15 cellular contexts compared by ENCODE assay signal in genomic region chr2:216112926-216113325, GRCh38. TPM values are rescaled to one million over a fixed set of nuclear protein-coding genes. Genes with fewer than 3 reads are reported as not detected.
A peak's percentile ranks its signal among the peaks of the same experiment; 100 is the strongest.
DNase-seq lines count a peak whose midpoint lies in the region; ATAC-seq and TF ChIP-seq lines count a peak whose summit lies in the region.
"Had no signal": no experiment of that assay in that cellular context is flagged by ENCODE, and none has a peak within 500 bp of the region (broad histone marks: within the 10 kb centered on the region; RNA-seq: fewer than 3 reads in every experiment).

No MANE protein-coding gene starts in this region.

- H3K18ac ChIP-seq in H9 (ENCODE audit: insufficient read length, low read depth, low read length) = no peak overlapping the region

- no peak overlapping the region for H2BK20ac ChIP-seq in H9 (ENCODE audit: low read depth, low read length, poor library complexity, severe bottlenecking)

- DNase-seq in T-helper 2 cell treated with Interferon-gamma antibody and Interleukin-4, amounts not matched to agents 5 μg/mL and 100 μg/mL, for 36 hours (ENCODE audit: low spot score) = no peak
- DNase-seq in T-helper 2 cell = no peak
- no peak for DNase-seq in activated naive CD8-positive, alpha-beta T cell treated with anti-CD3 and anti-CD28 coated beads for 36 hours
- DNase-seq in H9 = no peak
- DNase-seq: DMS79, NCI-H1105, NCI-H510A treated with DMSO at 0.1 percent for 48 hours had no signal

- peaks cover 8% of the 10 kb centered on the region for H3K23me2 ChIP-seq in H9 (ENCODE audit: insufficient read length, low read depth, low read length, poor library complexity, severe bottlenecking)

- no peak overlapping the region for H4K8ac ChIP-seq in H9 (replicated peaks; ENCODE audit: insufficient read length, low read depth, low read length)

- peaks cover 73% of the 10 kb centered on the region for H3K4me1 Mint-ChIP-seq in T-helper 2 cell treated with Interferon-gamma antibody and Interleukin-4, amounts not matched to agents 5 μg/mL and 100 μg/mL, for 36 hours (ENCODE audit: low read depth)
- H3K4me1 Mint-ChIP-seq in activated naive CD8-positive, alpha-beta T cell treated with anti-CD3 and anti-CD28 coated beads for 36 hours = peaks cover 71% of the 10 kb centered on the region
- H3K4me1 Mint-ChIP-seq in H9 = peaks cover 54 to 69% of the 10 kb centered on the region in 2 experiments

- H3K9me3 ChIP-seq in neutrophil = no peaks in the 10 kb centered on the region
- H3K9me3 ChIP-seq in H9 (ENCODE audit: control insufficient read depth, low read depth, low read length) = no peaks in the 10 kb centered on the region
- H3K9me3 ChIP-seq: tibial nerve had no signal

- no peak overlapping the region for H4K91ac ChIP-seq in H9 (ENCODE audit: insufficient read length, low read depth, low read length)

- H2BK12ac ChIP-seq in H9 (ENCODE audit: insufficient read length, low read depth, low read length) = no peak overlapping the region

- no peak overlapping the region for H3K23ac ChIP-seq in H9 (ENCODE audit: insufficient read length, low read depth, low read length)

- H2BK120ac ChIP-seq in H9 (ENCODE audit: low read depth, low read length, poor library complexity, severe bottlenecking) = no peak overlapping the region

- H3K4me2 ChIP-seq in KMS-11 (peak overlapping the region; percentile 97), H9 (ENCODE audit: insufficient read depth, insufficient read length, low read length) (no peak overlapping the region)

- H3K4me3 Mint-ChIP-seq in T-helper 2 cell treated with Interferon-gamma antibody and Interleukin-4, amounts not matched to agents 5 μg/mL and 100 μg/mL, for 36 hours = peak overlapping the region; percentile 4
- H3K4me3 Mint-ChIP-seq in activated naive CD8-positive, alpha-beta T cell treated with anti-CD3 and anti-CD28 coated beads for 36 hours = peak overlapping the region; percentile 30
- no peak overlapping the region for H3K4me3 Mint-ChIP-seq in H9

- H4K5ac ChIP-seq in H9 (ENCODE audit: insufficient read length, low read depth, low read length) = no peak overlapping the region

- H3K27ac ChIP-seq in KMS-11 = peak overlapping the region; percentile 72
- peak overlapping the region; percentile 100 for H3K27ac ChIP-seq in neutrophil
- H3K27ac ChIP-seq in H9 (ENCODE audit: insufficient read length, low read depth, low read length) = no peak overlapping the region
- H3K27ac ChIP-seq: tibial nerve had no signal

- H4K20me1 ChIP-seq in KMS-11 (ENCODE audit: insufficient read depth) (no peaks in the 10 kb centered on the region), H9 (ENCODE audit: control insufficient read depth, insufficient read depth, insufficient read length) (no peaks in the 10 kb centered on the region)

- H3K4ac ChIP-seq in H9 (ENCODE audit: low read depth, low read length) = no peak overlapping the region

- ATAC-seq in HG03159 (IDR thresholded peaks at IDR 0.05; ENCODE audit: unreplicated experiment) (no peak), GM19452 (IDR thresholded peaks at IDR 0.05; ENCODE audit: unreplicated experiment) (no peak)
- ATAC-seq: HCT116, HepG2, Right ventricle myocardium inferior had no signal

- H2BK15ac ChIP-seq in H9 (ENCODE audit: low read depth, low read length) = no peak overlapping the region

- H3K9ac ChIP-seq in KMS-11 (no peak overlapping the region; the same call in 1 of the 2 replicates), H9 (ENCODE audit: extremely low read depth, insufficient read length, low read length) (no peak overlapping the region)

- no peak overlapping the region for H3T11ph ChIP-seq in H9 (ENCODE audit: low read length)

- peaks cover 5% of the 10 kb centered on the region for H3K79me1 ChIP-seq in H9 (ENCODE audit: insufficient read depth, low read depth, low read length, poor library complexity, severe bottlenecking)

- peak overlapping the region; percentile 64 for H3K27ac Mint-ChIP-seq in T-helper 2 cell treated with Interferon-gamma antibody and Interleukin-4, amounts not matched to agents 5 μg/mL and 100 μg/mL, for 36 hours
- peak overlapping the region; percentile 88 for H3K27ac Mint-ChIP-seq in activated naive CD8-positive, alpha-beta T cell treated with anti-CD3 and anti-CD28 coated beads for 36 hours
- peak overlapping the region in 1 of 3 experiments; percentile 55; a peak in 3 of 7 replicates for H3K27ac Mint-ChIP-seq in H9

- H3K79me2 ChIP-seq in KMS-11 (ENCODE audit: insufficient read depth, low read depth) (peaks cover 65% of the 10 kb centered on the region), H9 (ENCODE audit: insufficient read depth, low read length) (peaks cover 29% of the 10 kb centered on the region; the same call in 1 of the 2 replicates)

- no peak overlapping the region for H3K56ac ChIP-seq in H9 (ENCODE audit: insufficient read length, low read depth, low read length)

- H3K4me3 ChIP-seq in KMS-11 (IDR thresholded peaks at IDR 0.05; ENCODE audit: insufficient read depth, low read depth, low read length) (no peak overlapping the region), neutrophil (ENCODE audit: low read depth in 1 of 2, low read length in 1 of 2) (no peak overlapping the region)
- H3K4me3 ChIP-seq: tibial nerve had no signal

- H2AK5ac ChIP-seq in H9 (ENCODE audit: insufficient read length, low read length) = no peak overlapping the region

- H3K27me3 ChIP-seq in KMS-11 (ENCODE audit: insufficient read depth, low read depth) = no peaks in the 10 kb centered on the region
- no peaks in the 10 kb centered on the region for H3K27me3 ChIP-seq in neutrophil
- H3K27me3 ChIP-seq in H9 (ENCODE audit: insufficient read depth, low read length) = no peaks in the 10 kb centered on the region
- H3K27me3 ChIP-seq: tibial nerve had no signal

- peaks cover 74% of the 10 kb centered on the region for H3K36me3 Mint-ChIP-seq in T-helper 2 cell treated with Interferon-gamma antibody and Interleukin-4, amounts not matched to agents 5 μg/mL and 100 μg/mL, for 36 hours (ENCODE audit: low read depth)
- H3K36me3 Mint-ChIP-seq in activated naive CD8-positive, alpha-beta T cell treated with anti-CD3 and anti-CD28 coated beads for 36 hours = peaks cover 73% of the 10 kb centered on the region
- peaks cover 56 to 81% (median 74%) of the 10 kb centered on the region in 3 experiments for H3K36me3 Mint-ChIP-seq in H9 (ENCODE audit: insufficient read depth in 1 of 3, low read depth in 3 of 3)

- H3K4me1 ChIP-seq in KMS-11 (ENCODE audit: low read depth, poor library complexity, severe bottlenecking) (peaks cover 75% of the 10 kb centered on the region), neutrophil (ENCODE audit: control insufficient read depth in 1 of 2, insufficient read depth in 1 of 2, low read depth in 1 of 2, low read length in 1 of 2) (peaks cover 61 to 64% of the 10 kb centered on the region in 2 experiments), H9 (ENCODE audit: insufficient read depth, low read length) (peaks cover 2% of the 10 kb centered on the region; the same call in 1 of the 2 replicates)

- no peak overlapping the region for H2AFZ ChIP-seq in KMS-11 (ENCODE audit: low read depth)
- no peak overlapping the region for H2AFZ ChIP-seq in H9 (ENCODE audit: low read length)

- no peak overlapping the region for H2BK5ac ChIP-seq in H9 (ENCODE audit: insufficient read length, low read length)

- no CpG with 5 or more reads among the region's 4 CpGs for WGBS in H9 (ENCODE audit: extremely low coverage, insufficient read length, low lambda C conversion rate)

- peaks cover 2% of the 10 kb centered on the region for H3K27me3 Mint-ChIP-seq in T-helper 2 cell treated with Interferon-gamma antibody and Interleukin-4, amounts not matched to agents 5 μg/mL and 100 μg/mL, for 36 hours (ENCODE audit: low read depth)
- peaks cover 3% of the 10 kb centered on the region for H3K27me3 Mint-ChIP-seq in activated naive CD8-positive, alpha-beta T cell treated with anti-CD3 and anti-CD28 coated beads for 36 hours
- no peaks in the 10 kb centered on the region for H3K27me3 Mint-ChIP-seq in H9 (ENCODE audit: low read depth)

- H3K14ac ChIP-seq in H9 (ENCODE audit: insufficient read depth, low read length) = no peak overlapping the region

- no peaks in the 10 kb centered on the region for H3K9me3 Mint-ChIP-seq in T-helper 2 cell treated with Interferon-gamma antibody and Interleukin-4, amounts not matched to agents 5 μg/mL and 100 μg/mL, for 36 hours
- no peaks in the 10 kb centered on the region for H3K9me3 Mint-ChIP-seq in activated naive CD8-positive, alpha-beta T cell treated with anti-CD3 and anti-CD28 coated beads for 36 hours
- H3K9me3 Mint-ChIP-seq in H9 = peaks cover 0 to 3% of the 10 kb centered on the region in 2 experiments; a peak in 2 of 5 replicates

- TF ChIP-seq CTCF in KMS-11 (conservative IDR thresholded peaks at IDR 0.05; ENCODE audit: low read depth, low read length) (no peak), neutrophil (IDR thresholded peaks at IDR 0.05) (no peak), H9 (conservative IDR thresholded peaks at IDR 0.05) (no peak)

- H3K36me3 ChIP-seq in KMS-11 (ENCODE audit: insufficient read depth) (peaks cover 10% of the 10 kb centered on the region; the same call in 1 of the 2 replicates), neutrophil (peaks cover 28% of the 10 kb centered on the region)

RNA-seq across cellular contexts. Expression of gene XRCC5, which starts 3.8 kb away (rescaled TPM):
- 100 to 1,000 TPM; 585 to 614 TPM for total RNA-seq in activated naive CD8-positive, alpha-beta T cell treated with anti-CD3 and anti-CD28 coated beads for 36 hours
- 613 and 618 TPM in 2 replicates for total RNA-seq in H9 (2021)

RNA-seq across cellular contexts. Expression of gene TMEM169, which starts 31.2 kb away (rescaled TPM):
- total RNA-seq in activated naive CD8-positive, alpha-beta T cell treated with anti-CD3 and anti-CD28 coated beads for 36 hours = under 1 TPM; 0.40 to 0.41 TPM
- total RNA-seq in H9 (2021) = 0.97 and 1.0 TPM in 2 replicates

RNA-seq across cellular contexts. Expression of gene PECR, which starts 31.3 kb away (rescaled TPM):
- 10 to 100 TPM; 15.3 to 16.2 TPM for total RNA-seq in activated naive CD8-positive, alpha-beta T cell treated with anti-CD3 and anti-CD28 coated beads for 36 hours
- 15.3 and 16.5 TPM in 2 replicates for total RNA-seq in H9 (2021)

Comparison
In these comparisons a context has a peak if more than half of its experiments do, and no peak if none do; other contexts are left out.
1. H3K4me3 Mint-ChIP-seq: peak in T-helper 2 cell treated with Interferon-gamma antibody and Interleukin-4, amounts not matched to agents 5 μg/mL and 100 μg/mL, for 36 hours (single experiment) and activated naive CD8-positive, alpha-beta T cell treated with anti-CD3 and anti-CD28 coated beads for 36 hours (single experiment); none in H9 (0 of 2).